1 cellular context compared by ENCODE assay signal in the genomic region with DNA sequence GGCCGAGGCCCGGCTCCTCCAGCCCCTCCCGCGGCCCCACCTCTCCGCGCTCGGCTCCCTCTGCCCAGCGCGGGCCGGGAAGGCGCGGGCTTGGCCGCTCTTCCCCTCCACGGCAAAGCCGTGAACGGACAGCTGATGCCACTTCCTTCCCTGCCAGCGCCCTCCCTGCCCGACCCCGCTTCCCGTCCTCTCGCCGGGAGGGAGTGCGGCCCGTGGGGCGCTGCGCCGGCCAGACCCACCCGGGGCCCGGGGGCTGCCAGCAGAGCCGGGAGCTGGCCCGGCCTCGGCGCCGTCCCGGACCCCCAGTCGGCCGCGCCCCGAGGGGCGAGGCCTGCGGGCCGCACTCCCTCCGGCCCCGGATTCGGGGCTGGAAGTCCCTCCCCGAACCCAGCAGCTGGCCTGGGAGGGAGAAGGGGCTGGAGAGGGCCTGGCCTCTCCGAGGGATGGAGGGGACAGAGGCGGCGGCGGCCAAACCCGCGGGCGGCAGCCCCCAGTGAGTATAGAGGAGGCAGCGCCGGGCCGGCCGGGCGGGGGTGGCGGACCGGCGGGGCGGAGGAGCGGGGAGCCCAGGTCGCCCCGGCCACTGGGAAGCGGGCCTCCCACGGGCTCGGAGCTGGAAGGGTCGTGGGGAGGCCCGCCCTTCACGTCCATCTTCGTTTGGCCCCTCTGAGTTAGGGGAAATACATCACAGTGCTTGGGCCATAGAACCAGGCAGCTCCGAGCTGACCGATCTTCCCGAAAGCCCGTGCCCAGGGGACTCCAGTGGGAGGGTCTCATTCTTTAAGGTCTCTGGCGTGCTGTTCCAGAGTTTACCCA.
A peak's percentile ranks its signal among the peaks of the same experiment; 100 is the strongest.
TF ChIP-seq lines count a peak whose summit lies in the region.

A gene with protein sequence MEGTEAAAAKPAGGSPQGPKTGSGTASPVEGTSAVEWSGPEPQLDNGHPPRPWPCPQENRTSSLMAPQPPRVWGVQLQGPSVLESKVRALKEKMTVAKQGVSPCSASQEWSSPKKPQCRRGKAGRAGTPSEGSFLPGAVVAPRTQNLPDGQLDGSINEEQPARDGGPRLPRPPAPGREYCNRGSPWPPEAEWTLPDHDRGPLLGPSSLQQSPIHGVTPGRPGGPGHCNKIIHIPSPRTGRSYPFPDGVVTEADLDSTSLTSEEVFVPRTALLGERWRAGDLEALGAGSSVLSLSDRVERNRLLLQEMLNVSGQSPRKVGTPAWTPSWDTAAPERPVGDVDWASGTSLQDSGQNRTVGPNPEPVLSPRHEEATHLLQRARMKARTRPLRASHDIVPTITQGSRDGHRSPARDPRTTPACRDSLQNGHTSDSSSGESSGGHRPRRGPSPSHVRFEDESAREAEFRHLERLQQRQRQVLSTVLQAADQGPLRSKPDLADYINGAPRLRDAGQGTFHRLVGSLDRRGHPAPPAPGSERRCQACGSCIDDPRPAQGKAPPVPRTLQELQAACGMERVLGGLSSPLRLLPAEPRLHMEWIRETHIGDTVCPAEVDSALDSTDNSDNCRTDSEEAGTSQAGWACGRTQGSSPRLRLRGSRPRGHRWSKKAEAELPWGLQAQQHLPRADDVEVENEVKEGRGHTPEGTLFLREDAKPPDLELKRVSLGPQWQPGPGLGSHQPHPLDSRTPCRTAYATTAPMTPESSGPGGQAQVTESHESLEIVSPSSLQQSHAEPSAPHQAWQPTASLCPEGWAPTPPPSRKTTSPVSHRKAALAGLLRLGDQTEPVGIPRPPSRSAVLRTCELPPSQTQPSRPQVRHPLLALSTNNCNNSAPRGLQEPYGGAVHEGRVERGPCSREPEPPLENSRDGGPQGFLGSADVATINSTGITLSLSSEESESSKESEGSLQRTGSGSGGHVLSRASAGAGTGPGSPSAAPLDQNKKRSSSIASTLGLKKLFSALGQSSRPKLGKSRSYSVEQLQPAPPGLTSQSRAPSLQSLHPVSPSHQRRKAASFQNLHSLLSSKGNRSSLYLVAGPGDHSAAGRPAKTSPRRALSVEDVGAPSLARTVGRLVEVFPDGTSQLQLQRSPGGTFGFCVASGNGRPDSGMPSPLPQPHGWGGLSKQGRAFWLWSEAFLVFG (plus strand): TSS at position 97 of the 816 bp plus-strand sequence. CDS start 347 bp downstream, at position 444.

TF ChIP-seq in H1, 55 proteins besides CTCF, POLR2A, EP300 and RAD21:
- TF ChIP-seq SP1 (IDR thresholded peaks at IDR 0.05; ENCODE audit: low read depth, low read length) (no peak), EZH2 (IDR thresholded peaks at IDR 0.05; ENCODE audit: low read depth, low read length, severe bottlenecking) (no peak), NRF1 (IDR thresholded peaks at IDR 0.05; ENCODE audit: low read depth, low read length) (no peak), JUN (IDR thresholded peaks at IDR 0.05; ENCODE audit: low read depth, low read length) (no peak), POLR2AphosphoS5 (IDR thresholded peaks at IDR 0.05; ENCODE audit: low read depth, low read length) (no peak), MAFK (IDR thresholded peaks at IDR 0.05; ENCODE audit: low read depth, low read length) (no peak), SP2 (IDR thresholded peaks at IDR 0.05; ENCODE audit: low read length) (no peak), CEBPB (IDR thresholded peaks at IDR 0.05; ENCODE audit: low read depth, low read length) (no peak), CBX5 (IDR thresholded peaks at IDR 0.05; ENCODE audit: low read depth, low read length) (no peak), BACH1 (IDR thresholded peaks at IDR 0.05; ENCODE audit: low read length) (no peak), POU5F1 (IDR thresholded peaks at IDR 0.05; ENCODE audit: low read depth, low read length) (no peak), TAF7 (optimal IDR thresholded peaks at IDR 0.05; ENCODE audit: borderline replicate concordance, low read depth, low read length) (peak; percentile 9), RFX5 (IDR thresholded peaks at IDR 0.05; ENCODE audit: borderline replicate concordance, low read depth, low read length) (no peak), KDM4A (IDR thresholded peaks at IDR 0.05; ENCODE audit: low read depth, low read length, severe bottlenecking) (peak; percentile 86), KDM5A (IDR thresholded peaks at IDR 0.05; ENCODE audit: low read length) (no peak), HDAC2 (IDR thresholded peaks at IDR 0.05; ENCODE audit: borderline replicate concordance in 1 of 2, low read depth in 2 of 2, low read length in 2 of 2) (no peak), RBBP5 (IDR thresholded peaks at IDR 0.05; ENCODE audit: borderline replicate concordance, low read depth, low read length) (0 out of 2 replicates have a peak, but pooled peaks have one; percentile 32), ASH2L (IDR thresholded peaks at IDR 0.05; ENCODE audit: low read length) (peak; percentile 32), GTF2F1 (IDR thresholded peaks at IDR 0.05; ENCODE audit: borderline replicate concordance, low read depth, low read length) (no peak), TCF12 (IDR thresholded peaks at IDR 0.05; ENCODE audit: low read depth, low read length) (no peak), EGR1 (IDR thresholded peaks at IDR 0.05; ENCODE audit: borderline replicate concordance, low read depth, low read length) (no peak), RXRA (IDR thresholded peaks at IDR 0.05; ENCODE audit: insufficient read depth, low read depth, low read length) (no peak), JUND (IDR thresholded peaks at IDR 0.05; ENCODE audit: low read length) (no peak), NANOG (IDR thresholded peaks at IDR 0.05; ENCODE audit: insufficient read depth, low read depth, low read length, poor library complexity, severe bottlenecking) (no peak), YY1 (IDR thresholded peaks at IDR 0.05; ENCODE audit: low read depth, low read length) (no peak), SIX5 (IDR thresholded peaks at IDR 0.05; ENCODE audit: low read depth, low read length) (no peak), ZNF274 (IDR thresholded peaks at IDR 0.05; ENCODE audit: borderline replicate concordance, extremely low read depth, low read length) (no peak), TAF1 (IDR thresholded peaks at IDR 0.05; ENCODE audit: low read depth, low read length) (no peak), SUZ12 (IDR thresholded peaks at IDR 0.05; ENCODE audit: low read length) (peak; percentile 61), SAP30 (IDR thresholded peaks at IDR 0.05; ENCODE audit: insufficient read depth, insufficient replicate concordance, low read length) (no peak), CBX8 (IDR thresholded peaks at IDR 0.05; ENCODE audit: borderline replicate concordance, low read depth, low read length) (no peak), FOSL1 (IDR thresholded peaks at IDR 0.05; ENCODE audit: insufficient read depth, low read depth, low read length) (no peak), CTBP2 (IDR thresholded peaks at IDR 0.05; ENCODE audit: borderline replicate concordance, insufficient read depth, insufficient read length, low read length) (no peak), ATF3 (IDR thresholded peaks at IDR 0.05; ENCODE audit: insufficient read depth, low read depth, low read length) (no peak)
- TF ChIP-seq, protein P1, sequence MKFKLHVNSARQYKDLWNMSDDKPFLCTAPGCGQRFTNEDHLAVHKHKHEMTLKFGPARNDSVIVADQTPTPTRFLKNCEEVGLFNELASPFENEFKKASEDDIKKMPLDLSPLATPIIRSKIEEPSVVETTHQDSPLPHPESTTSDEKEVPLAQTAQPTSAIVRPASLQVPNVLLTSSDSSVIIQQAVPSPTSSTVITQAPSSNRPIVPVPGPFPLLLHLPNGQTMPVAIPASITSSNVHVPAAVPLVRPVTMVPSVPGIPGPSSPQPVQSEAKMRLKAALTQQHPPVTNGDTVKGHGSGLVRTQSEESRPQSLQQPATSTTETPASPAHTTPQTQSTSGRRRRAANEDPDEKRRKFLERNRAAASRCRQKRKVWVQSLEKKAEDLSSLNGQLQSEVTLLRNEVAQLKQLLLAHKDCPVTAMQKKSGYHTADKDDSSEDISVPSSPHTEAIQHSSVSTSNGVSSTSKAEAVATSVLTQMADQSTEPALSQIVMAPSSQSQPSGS (IDR thresholded peaks at IDR 0.05; ENCODE audit: low read length) = no peak
